In genomic region chr17:7502987-7503386, GRCh38 we compare ENCODE assay signal across 1 cellular context.
TF ChIP-seq lines count a peak whose summit lies in the region.

No MANE protein-coding gene starts in this region.

TF ChIP-seq in HCT116, 20 proteins besides CTCF, POLR2A, EP300 and RAD21 (continued from another document):
- TF ChIP-seq REST (IDR thresholded peaks at IDR 0.05; ENCODE audit: low read depth) (no peak), ATF3 (IDR thresholded peaks at IDR 0.05) (no peak), ZBTB33 (IDR thresholded peaks at IDR 0.05; ENCODE audit: extremely low read depth, insufficient replicate concordance, low read length) (no peak), TCF7L2 (IDR thresholded peaks at IDR 0.05; ENCODE audit: borderline replicate concordance, extremely low read depth, insufficient read depth, insufficient read length) (no peak), JUND (IDR thresholded peaks at IDR 0.05) (no peak), ZNF274 (IDR thresholded peaks at IDR 0.05; ENCODE audit: low read depth, low read length) (no peak), EZH2phosphoT487 (IDR thresholded peaks at IDR 0.05; ENCODE audit: borderline replicate concordance) (no peak), EZH2 (IDR thresholded peaks at IDR 0.05) (no peak)
